In genomic region chr6:163263196-163263595, GRCh38 we compare ENCODE assay signal across 22 cellular contexts.
DNase-seq lines count a peak whose midpoint lies in the region; ATAC-seq and TF ChIP-seq lines count a peak whose summit lies in the region.
"Had no signal": no experiment of that assay in that cellular context is flagged by ENCODE, and none has a peak within 500 bp of the region (broad histone marks: within the 10 kb centered on the region; RNA-seq: fewer than 3 reads in every experiment).

No MANE protein-coding gene starts in this region.

- no peaks in the 10 kb centered on the region for H3K9me3 Mint-ChIP-seq in naive thymus-derived CD4-positive, alpha-beta T cell
- H3K9me3 Mint-ChIP-seq: activated CD4-positive, alpha-beta memory T cell treated with anti-CD3 and anti-CD28 coated beads for 36 hours; activated naive CD4-positive, alpha-beta T cell treated with anti-CD3 and anti-CD28 coated beads, Interleukin-2, amount 10 ng/mL, durations not matched to agents 7 days and 5 days; naive thymus-derived CD8-positive, alpha-beta T cell had no signal

- TF ChIP-seq CTCF in fibroblast of mammary gland (conservative IDR thresholded peaks at IDR 0.05; ENCODE audit: control insufficient read depth, insufficient read depth, low read depth, low read length) (no peak), stomach (IDR thresholded peaks at IDR 0.05) (no peak)

- H3K4me3 Mint-ChIP-seq in naive thymus-derived CD4-positive, alpha-beta T cell: no peak overlapping the region
- H3K4me3 Mint-ChIP-seq: activated CD4-positive, alpha-beta memory T cell treated with anti-CD3 and anti-CD28 coated beads for 36 hours; activated naive CD4-positive, alpha-beta T cell treated with anti-CD3 and anti-CD28 coated beads, Interleukin-2, amount 10 ng/mL, durations not matched to agents 7 days and 5 days; naive thymus-derived CD8-positive, alpha-beta T cell had no signal

- H3K27me3 ChIP-seq in stomach (no peaks in the 10 kb centered on the region), SJCRH30 (0 out of 2 replicates have a peak, but pooled peaks cover 3% of the 10 kb centered on the region)
- no peaks in the 10 kb centered on the region for H3K27me3 ChIP-seq in naive thymus-derived CD4-positive, alpha-beta T cell (ENCODE audit: control insufficient read depth in 2 of 2, insufficient read depth in 2 of 2, low read length in 2 of 2)
- H3K27me3 ChIP-seq: cardiac muscle cell, vagina had no signal

- CTCF ChIA-PET in naive thymus-derived CD4-positive, alpha-beta T cell (lab: Charles Lee): interaction anchor here (0.7 kb wide), 1 partner anchor 15 kb away, joined by 4 read pairs; no protein-coding TSS in a partner anchor

- no peak overlapping the region for H3K27ac Mint-ChIP-seq in naive thymus-derived CD4-positive, alpha-beta T cell
- H3K27ac Mint-ChIP-seq: activated CD4-positive, alpha-beta memory T cell treated with anti-CD3 and anti-CD28 coated beads for 36 hours; activated naive CD4-positive, alpha-beta T cell treated with anti-CD3 and anti-CD28 coated beads, Interleukin-2, amount 10 ng/mL, durations not matched to agents 7 days and 5 days; naive thymus-derived CD8-positive, alpha-beta T cell had no signal

- H3K9me3 ChIP-seq in stomach (no peaks in the 10 kb centered on the region), SJCRH30 (replicated peaks) (no peaks in the 10 kb centered on the region)
- H3K9me3 ChIP-seq in naive thymus-derived CD4-positive, alpha-beta T cell (ENCODE audit: control insufficient read depth in 2 of 3, low read length in 3 of 3): no peaks in the 10 kb centered on the region
- H3K9me3 ChIP-seq: vagina had no signal

- DNase-seq in anterior cingulate cortex (lab: John Stamatoyannopoulos, UW) (peak in 51 of 58 donors; percentile 28 to 89 (median 61)), fibroblast of mammary gland (ENCODE audit: low read depth) (peak; percentile 47), medulla oblongata (ENCODE audit: extremely low spot score) (peak; percentile 84), stomach (peak; percentile 57), SJCRH30 (no peak), GF-D8 (lab: John Stamatoyannopoulos, UW) (no peak)
- DNase-seq in naive thymus-derived CD4-positive, alpha-beta T cell: no peak
- DNase-seq: activated CD4-positive, alpha-beta memory T cell treated with anti-CD3 and anti-CD28 coated beads for 36 hours; activated naive CD4-positive, alpha-beta T cell treated with anti-CD3 and anti-CD28 coated beads, Interleukin-2, amount 10 ng/mL, durations not matched to agents 7 days and 5 days; activated T-cell treated with anti-CD3 and anti-CD28 coated beads, Interleukin-2, amount 50 U/mL, for 1 hour; Calu3; effector memory CD4-positive, alpha-beta T cell; naive thymus-derived CD8-positive, alpha-beta T cell; NCI-H187 treated with DMSO at 0.1 percent for 48 hours; SHP77; stimulated activated naive CD8-positive, alpha-beta T cell treated with anti-CD3 and anti-CD28 coated beads, Interleukin-15, Interleukin-2, amounts not matched to agents 100 U/mL and 50 U/mL, for 24 hours had no signal

- intact Hi-C loops in stomach (cut with DNase I; ENCODE audit: low total_unique reads): no loop called here
- intact Hi-C loops in naive thymus-derived CD4-positive, alpha-beta T cell (cut with micrococcal nuclease): no loop called here

- H3K36me3 ChIP-seq in stomach (no peaks in the 10 kb centered on the region), SJCRH30 (no peaks in the 10 kb centered on the region)
- H3K36me3 ChIP-seq in naive thymus-derived CD4-positive, alpha-beta T cell (ENCODE audit: control insufficient read depth in 2 of 3, insufficient read depth in 3 of 3, low read length in 3 of 3): no peaks in the 10 kb centered on the region
- H3K36me3 ChIP-seq: cardiac muscle cell, vagina had no signal

- TF ChIP-seq EP300 in stomach (IDR thresholded peaks at IDR 0.05): no peak

- H3K4me3 ChIP-seq in fibroblast of mammary gland (ENCODE audit: control insufficient read depth, low read depth, low read length) (no peak overlapping the region), stomach (no peak overlapping the region), SJCRH30 (no peak overlapping the region)
- no peak overlapping the region for H3K4me3 ChIP-seq in naive thymus-derived CD4-positive, alpha-beta T cell (ENCODE audit: low read length)
- H3K4me3 ChIP-seq: cardiac muscle cell, GM12878, vagina had no signal

- peaks cover 7 to 42% (median 17%) of the 10 kb centered on the region in 4 donors for H3K4me1 ChIP-seq in stomach
- no peaks in the 10 kb centered on the region for H3K4me1 ChIP-seq in SJCRH30
- H3K4me1 ChIP-seq in naive thymus-derived CD4-positive, alpha-beta T cell (ENCODE audit: control insufficient read depth in 2 of 2, insufficient read depth in 2 of 2, low read length in 2 of 2): peaks cover 0 to 4% of the 10 kb centered on the region in 2 donors

- ATAC-seq in naive thymus-derived CD4-positive, alpha-beta T cell: no peak
- ATAC-seq in HG03354 (IDR thresholded peaks at IDR 0.05; ENCODE audit: poor library complexity, severe bottlenecking, unreplicated experiment): no peak
- ATAC-seq: GM12878; HepG2; naive thymus-derived CD8-positive, alpha-beta T cell; stimulated activated naive CD8-positive, alpha-beta T cell treated with anti-CD3 and anti-CD28 coated beads, Interleukin-15, Interleukin-2, amounts not matched to agents 100 U/mL and 50 U/mL, for 24 hours had no signal

- POLR2A ChIA-PET in naive thymus-derived CD4-positive, alpha-beta T cell (lab: Charles Lee): no interaction called here

- H3K27ac ChIP-seq in stomach (peak overlapping the region in 2 of 5 donors; percentile 16 to 63), SJCRH30 (no peak overlapping the region)
- no peak overlapping the region for H3K27ac ChIP-seq in naive thymus-derived CD4-positive, alpha-beta T cell (ENCODE audit: low read depth, low read length)
- H3K27ac ChIP-seq: cardiac muscle cell, vagina, VCaP had no signal

- no peak for TF ChIP-seq POLR2A in stomach (IDR thresholded peaks at IDR 0.05)

- 44 to 79% (median 62%) methylated on average over 7 to 8 of the region's 8 CpGs for WGBS in stomach, 5 donors

- peaks cover 0 to 12% (median 9%) of the 10 kb centered on the region in 7 donors for H3K4me1 Mint-ChIP-seq in naive thymus-derived CD4-positive, alpha-beta T cell

- H3K27me3 Mint-ChIP-seq in naive thymus-derived CD4-positive, alpha-beta T cell: peaks cover 0 to 34% (median 25%) of the 10 kb centered on the region in 5 donors

- H3K36me3 Mint-ChIP-seq in naive thymus-derived CD4-positive, alpha-beta T cell: no peaks in the 10 kb centered on the region
- H3K36me3 Mint-ChIP-seq: activated CD4-positive, alpha-beta memory T cell treated with anti-CD3 and anti-CD28 coated beads for 36 hours; activated naive CD4-positive, alpha-beta T cell treated with anti-CD3 and anti-CD28 coated beads, Interleukin-2, amount 10 ng/mL, durations not matched to agents 7 days and 5 days; naive thymus-derived CD8-positive, alpha-beta T cell had no signal

Comparison
In these comparisons a context has a peak if more than half of its experiments do, and no peak if none do; other contexts are left out.
1. DNase-seq: peak in anterior cingulate cortex (51 of 58), fibroblast of mammary gland (single experiment), medulla oblongata (single experiment) and stomach (single experiment); none in SJCRH30 (0 of 2), GF-D8 (single experiment) and naive thymus-derived CD4-positive, alpha-beta T cell (0 of 9).